ENCODE assay signal across 17 cellular contexts in genomic region chrX:152895121-152895520, GRCh38.
"Had no signal": no experiment of that assay in that cellular context is flagged by ENCODE, and none has a peak within 500 bp of the region (broad histone marks: within the 10 kb centered on the region; RNA-seq: fewer than 3 reads in every experiment).

No MANE protein-coding gene starts in this region.

- DNase-seq: activated CD4-positive, alpha-beta T cell treated with anti-CD3 and anti-CD28 coated beads for 36 hours; activated CD8-positive, alpha-beta memory T cell treated with anti-CD3 and anti-CD28 coated beads, Interleukin-2, amount 50 U/mL, for 48 hours; activated CD8-positive, alpha-beta T cell treated with anti-CD3 and anti-CD28 coated beads, Interleukin-2, amount 10 ng/mL, durations not matched to agents 7 days and 5 days; activated naive CD4-positive, alpha-beta T cell; effector memory CD4-positive, alpha-beta T cell; erythroblast; glutamatergic neuron; immature natural killer cell; natural killer cell; psoas muscle; stimulated activated CD4-positive, alpha-beta T cell treated with anti-CD3 and anti-CD28 coated beads, Interleukin-2, amount 100 ng/mL, for 24 hours; stimulated activated naive CD4-positive, alpha-beta T cell had no signal

- H3K9me3 ChIP-seq: colonic mucosa, psoas muscle, right lobe of liver, upper lobe of left lung had no signal

- H3K4me3 ChIP-seq: cardiac muscle cell, colonic mucosa, psoas muscle, right lobe of liver, upper lobe of left lung had no signal

- H3K36me3 ChIP-seq: cardiac muscle cell, colonic mucosa, right lobe of liver, upper lobe of left lung had no signal

- H3K4me1 ChIP-seq: colonic mucosa, psoas muscle, right lobe of liver had no signal

- H3K4me3 Mint-ChIP-seq: activated CD4-positive, alpha-beta T cell treated with anti-CD3 and anti-CD28 coated beads for 36 hours; activated CD8-positive, alpha-beta T cell treated with anti-CD3 and anti-CD28 coated beads, Interleukin-2, amount 10 ng/mL, durations not matched to agents 7 days and 5 days; immature natural killer cell; natural killer cell had no signal

- H3K36me3 Mint-ChIP-seq: immature natural killer cell, natural killer cell had no signal

- H3K27ac ChIP-seq: cardiac muscle cell, colonic mucosa, psoas muscle, right lobe of liver, upper lobe of left lung, VCaP had no signal

- H3K9me3 Mint-ChIP-seq: immature natural killer cell, natural killer cell had no signal

- H3K27me3 ChIP-seq: cardiac muscle cell, colonic mucosa, right lobe of liver, upper lobe of left lung had no signal

- H3K27ac Mint-ChIP-seq: activated CD4-positive, alpha-beta T cell treated with anti-CD3 and anti-CD28 coated beads for 36 hours; activated CD8-positive, alpha-beta T cell treated with anti-CD3 and anti-CD28 coated beads, Interleukin-2, amount 10 ng/mL, durations not matched to agents 7 days and 5 days; immature natural killer cell; natural killer cell had no signal

- H3K4me1 Mint-ChIP-seq: activated CD4-positive, alpha-beta T cell treated with anti-CD3 and anti-CD28 coated beads for 36 hours; immature natural killer cell; natural killer cell had no signal
